8 cellular contexts compared by ENCODE assay signal in genomic region chr19:16185925-16186234, GRCh38. TPM values are rescaled to one million over a fixed set of nuclear protein-coding genes. Genes with fewer than 3 reads are reported as not detected.
A peak's percentile ranks its signal among the peaks of the same experiment; 100 is the strongest.
DNase-seq lines count a peak whose midpoint lies in the region; ATAC-seq, FAIRE-seq and TF ChIP-seq lines count a peak whose summit lies in the region.

No MANE protein-coding gene starts in this region.

- peak overlapping the region; percentile 93 for H3K9ac ChIP-seq in mucosa of stomach (ENCODE audit: low read length)

- no peaks in the 10 kb centered on the region for H3K9me3 ChIP-seq in mucosa of stomach (ENCODE audit: control insufficient read depth, low read length)

- H3K4me3 ChIP-seq in mucosa of stomach (ENCODE audit: low read length) = peak overlapping the region; percentile 79

- H3K27me3 ChIP-seq in mucosa of stomach (ENCODE audit: control insufficient read depth, insufficient read depth, low read length) = no peaks in the 10 kb centered on the region

- peaks cover 15% of the 10 kb centered on the region for H3K4me1 ChIP-seq in mucosa of stomach (ENCODE audit: control insufficient read depth, insufficient read depth, low read length)

- peak; percentile 50 for FAIRE-seq in GM12891 (lab: Jason Lieb, UNC)

- no peak for ATAC-seq in HG03159 (IDR thresholded peaks at IDR 0.05; ENCODE audit: unreplicated experiment)

- no peak for TF ChIP-seq POLR2A in GM12891 (IDR thresholded peaks at IDR 0.05; ENCODE audit: low read depth, low read length)

- peaks cover 10% of the 10 kb centered on the region for H3K36me3 ChIP-seq in mucosa of stomach (ENCODE audit: control insufficient read depth, insufficient read depth, low read length)

- DNase-seq in GM12891 (ENCODE audit: insufficient read length, low spot score) = no peak
- peak; percentile 50 for DNase-seq in NOMO-1 treated with DMSO at 0.1 percent for 48 hours (lab: John Stamatoyannopoulos, UW; ENCODE audit: unreplicated experiment)
- DNase-seq in cerebellar cortex (ENCODE audit: low spot score) = peak; percentile 45
- DNase-seq in inferior parietal cortex (ENCODE audit: extremely low spot score) = no peak
- DNase-seq in RPMI8226 = no peak
- no peak for DNase-seq in NCI-H1092 (lab: John Stamatoyannopoulos, UW)

TF ChIP-seq in GM12891, 5 proteins besides CTCF, POLR2A, EP300 and RAD21:
- TF ChIP-seq TAF1 (IDR thresholded peaks at IDR 0.05; ENCODE audit: low read depth, low read length) = no peak
- TF ChIP-seq SPI1 (IDR thresholded peaks at IDR 0.05; ENCODE audit: low read depth, low read length) = no peak
- no peak for TF ChIP-seq POLR2AphosphoS5 (IDR thresholded peaks at IDR 0.05; ENCODE audit: low read depth, low read length)
- no peak for TF ChIP-seq PAX5 (IDR thresholded peaks at IDR 0.05; ENCODE audit: insufficient read depth, low read length, severe bottlenecking)
- TF ChIP-seq POU2F2 (IDR thresholded peaks at IDR 0.05; ENCODE audit: low read depth, low read length) = no peak

RNA-seq across cellular contexts. Expression of gene FAM32A, which starts 0.7 kb away (rescaled TPM):
- polyA plus RNA-seq in GM12891 (2012; ENCODE audit: low read depth, missing spikeins) = 51.4 TPM

RNA-seq across cellular contexts. Expression of gene AP1M1, which starts 11.8 kb away (rescaled TPM):
- polyA plus RNA-seq in GM12891 (2012; ENCODE audit: low read depth, missing spikeins) = 49.4 TPM

RNA-seq across cellular contexts. Expression of gene CIB3, which starts 12.6 kb away (rescaled TPM):
- not detected for polyA plus RNA-seq in GM12891 (2012; ENCODE audit: low read depth, missing spikeins)

RNA-seq across cellular contexts. Expression of gene HSH2D, which starts 42.4 kb away (rescaled TPM):
- polyA plus RNA-seq in GM12891 (2012; ENCODE audit: low read depth, missing spikeins) = 75.2 TPM

Comparison
In these comparisons a context has a peak if more than half of its experiments do, and no peak if none do; other contexts are left out.
1. DNase-seq: peak in NOMO-1 treated with DMSO at 0.1 percent for 48 hours (single experiment) and cerebellar cortex (single experiment); none in GM12891 (single experiment), inferior parietal cortex (single experiment), RPMI8226 (single experiment) and NCI-H1092 (single experiment).